19 cellular contexts compared by ENCODE assay signal in the genomic region with DNA sequence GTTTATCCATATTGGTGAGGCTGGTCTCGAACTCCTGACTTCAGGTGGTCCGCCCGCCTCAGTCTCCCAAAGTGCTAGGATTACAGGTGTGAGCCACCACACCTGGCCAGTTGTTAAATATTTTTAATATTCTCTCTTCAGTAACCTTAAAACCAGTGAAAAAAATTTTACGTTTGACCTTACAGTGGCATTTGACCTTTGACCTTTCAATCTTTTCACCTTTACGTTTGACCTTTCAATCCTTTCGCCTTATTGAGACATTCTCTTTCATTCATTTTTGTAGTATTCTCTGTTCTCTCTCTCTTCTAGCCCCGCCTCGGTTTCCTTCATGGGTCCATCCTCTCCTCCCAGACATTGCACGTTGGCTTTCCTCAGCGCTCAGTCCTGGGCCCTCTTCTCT.
"Had no signal": no experiment of that assay in that cellular context is flagged by ENCODE, and none has a peak within 500 bp of the region (broad histone marks: within the 10 kb centered on the region; RNA-seq: fewer than 3 reads in every experiment).

No MANE protein-coding gene starts in this region.

- H3K4me3 ChIP-seq: MG63, SJCRH30 had no signal

- H3K9me3 ChIP-seq: MG63, SJCRH30 had no signal

- ATAC-seq: Panc1, PC-3, SK-N-SH treated with all-trans-retinoic acid at 6 μM for 48 hours had no signal

- H3K36me3 ChIP-seq: MG63, SJCRH30 had no signal

- DNase-seq: Karpas-422, KG1, MG63, NCI-H1105 treated with DMSO at 0.1 percent for 48 hours, NCI-H1417 treated with DMSO at 0.1 percent for 48 hours, NCI-H146, NCI-H1694 treated with DMSO at 0.1 percent for 48 hours, NCI-H1930, NCI-H2081, NCI-H2107, NCI-H2227 treated with DMSO at 0.1 percent for 48 hours, NCI-H69, NCI-H774, PC-3, SHP77, SJCRH30 had no signal

- H3K27ac ChIP-seq: RWPE1, SJCRH30 had no signal

- H3K27me3 ChIP-seq: MG63, SJCRH30 had no signal
